ENCODE assay signal across 32 cellular contexts in the genomic region with DNA sequence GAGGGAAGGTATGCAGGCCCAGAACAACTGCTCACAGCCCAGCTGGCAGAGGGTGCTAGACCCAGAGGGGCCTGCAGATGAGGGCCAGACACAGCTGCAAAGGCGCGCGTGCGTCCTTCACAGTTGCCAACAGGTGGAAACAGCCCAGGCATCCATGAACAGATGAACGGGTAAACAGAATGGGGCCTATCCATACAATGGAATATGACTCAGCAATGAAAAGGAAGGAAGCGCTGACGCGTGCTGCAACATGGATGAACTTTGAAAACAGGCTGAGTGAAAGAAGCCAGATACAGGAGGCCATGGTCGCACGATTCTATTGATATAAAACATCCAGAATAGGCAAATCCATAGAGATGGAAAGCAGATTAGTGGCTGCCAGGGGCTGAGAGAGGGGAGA.
"Had no signal": no experiment of that assay in that cellular context is flagged by ENCODE, and none has a peak within 500 bp of the region (broad histone marks: within the 10 kb centered on the region; RNA-seq: fewer than 3 reads in every experiment).

No MANE protein-coding gene starts in this region.

- H3K4me1 Mint-ChIP-seq: activated T-helper 17 cell treated with anti-CD3 and anti-CD28 coated beads, Interleukin-2, amount 50 U/mL, for 72 hours had no signal

- H3K4me3 Mint-ChIP-seq: activated B cell treated with CpG ODN at 0.5 μM for 24 hours; activated CD8-positive, alpha-beta T cell treated with anti-CD3 and anti-CD28 coated beads for 36 hours; activated naive CD4-positive, alpha-beta T cell treated with anti-CD3 and anti-CD28 coated beads for 36 hours; activated naive CD4-positive, alpha-beta T cell treated with anti-CD3 and anti-CD28 coated beads, Interleukin-2, amount 50 U/mL, for 24 hours; activated naive CD8-positive, alpha-beta T cell treated with anti-CD3 and anti-CD28 coated beads for 36 hours; activated naive CD8-positive, alpha-beta T cell treated with anti-CD3 and anti-CD28 coated beads, Interleukin-2, amount 50 U/mL, for 24 hours; activated T-cell treated with anti-CD3 and anti-CD28 coated beads, Interleukin-2, amount 50 U/mL, for 4 hours; activated T-helper 17 cell treated with anti-CD3 and anti-CD28 coated beads, Interleukin-2, amount 50 U/mL, for 72 hours; effector memory CD8-positive, alpha-beta T cell; T-helper 17 cell; T-helper 2 cell treated with Interferon-gamma antibody and Interleukin-4, amounts not matched to agents 5 μg/mL and 100 μg/mL, for 36 hours had no signal

- H3K4me1 ChIP-seq: body of pancreas, gastroesophageal sphincter had no signal

- H3K27me3 Mint-ChIP-seq: activated B cell treated with CpG ODN at 0.5 μM for 24 hours; activated naive CD4-positive, alpha-beta T cell treated with anti-CD3 and anti-CD28 coated beads, Interleukin-2, amount 50 U/mL, for 24 hours; activated naive CD8-positive, alpha-beta T cell treated with anti-CD3 and anti-CD28 coated beads, Interleukin-2, amount 50 U/mL, for 24 hours; activated T-helper 17 cell treated with anti-CD3 and anti-CD28 coated beads, Interleukin-2, amount 50 U/mL, for 72 hours; effector memory CD8-positive, alpha-beta T cell; T-helper 17 cell had no signal

- H3K4me3 ChIP-seq: adrenal gland, body of pancreas, esophagus squamous epithelium, gastroesophageal sphincter had no signal

- H3K36me3 ChIP-seq: adrenal gland, esophagus squamous epithelium, gastroesophageal sphincter, WERI-Rb-1 had no signal

- H3K9me3 Mint-ChIP-seq: activated B cell treated with CpG ODN at 0.5 μM for 24 hours; activated CD8-positive, alpha-beta T cell treated with anti-CD3 and anti-CD28 coated beads for 36 hours; activated naive CD4-positive, alpha-beta T cell treated with anti-CD3 and anti-CD28 coated beads for 36 hours; activated naive CD4-positive, alpha-beta T cell treated with anti-CD3 and anti-CD28 coated beads, Interleukin-2, amount 50 U/mL, for 24 hours; activated naive CD8-positive, alpha-beta T cell treated with anti-CD3 and anti-CD28 coated beads for 36 hours; activated naive CD8-positive, alpha-beta T cell treated with anti-CD3 and anti-CD28 coated beads, Interleukin-2, amount 50 U/mL, for 24 hours; activated T-cell treated with anti-CD3 and anti-CD28 coated beads, Interleukin-2, amount 50 U/mL, for 4 hours; activated T-helper 17 cell treated with anti-CD3 and anti-CD28 coated beads, Interleukin-2, amount 50 U/mL, for 72 hours; effector memory CD8-positive, alpha-beta T cell; T-helper 2 cell treated with Interferon-gamma antibody and Interleukin-4, amounts not matched to agents 5 μg/mL and 100 μg/mL, for 36 hours had no signal

- H3K27ac ChIP-seq: adrenal gland, body of pancreas, epithelial cell of prostate, esophagus squamous epithelium, gastroesophageal sphincter, WERI-Rb-1 had no signal

- H3K9me3 ChIP-seq: adrenal gland, body of pancreas, esophagus squamous epithelium, gastroesophageal sphincter had no signal

- H3K36me3 Mint-ChIP-seq: activated naive CD4-positive, alpha-beta T cell treated with anti-CD3 and anti-CD28 coated beads, Interleukin-2, amount 50 U/mL, for 24 hours; activated naive CD8-positive, alpha-beta T cell treated with anti-CD3 and anti-CD28 coated beads for 36 hours had no signal

- DNase-seq: activated B cell treated with CpG ODN at 0.5 μM for 24 hours; activated CD4-positive, alpha-beta T cell treated with anti-CD3 and anti-CD28 coated beads for 48 hours; activated CD4-positive, alpha-beta T cell treated with anti-CD3 and anti-CD28 coated beads, Interleukin-2, amount 50 U/mL, for 1 hour; activated CD4-positive, alpha-beta T cell treated with anti-CD3 and anti-CD28 coated beads, Interleukin-2, amount 50 U/mL, for 48 hours; activated CD8-positive, alpha-beta T cell treated with anti-CD3 and anti-CD28 coated beads for 36 hours; activated effector memory CD4-positive, alpha-beta T cell treated with Interleukin-2 at 50 U/mL for 16 hours; activated naive CD4-positive, alpha-beta T cell treated with anti-CD3 and anti-CD28 coated beads for 36 hours; activated naive CD8-positive, alpha-beta T cell treated with anti-CD3 and anti-CD28 coated beads for 36 hours; activated naive CD8-positive, alpha-beta T cell treated with anti-CD3 and anti-CD28 coated beads, Interleukin-2, amount 50 U/mL, for 24 hours; activated T-cell treated with anti-CD3 and anti-CD28 coated beads, Interleukin-2, amount 50 U/mL, for 4 hours; adrenal gland; amygdala; aorta; body of pancreas; caudate nucleus; cortex of kidney; effector CD4-positive, alpha-beta T cell; effector memory CD8-positive, alpha-beta T cell; esophagus squamous epithelium; foreskin melanocyte; head of caudate nucleus; T-helper 1 cell; T-helper 17 cell; T1000; WERI-Rb-1 had no signal

- H3K27me3 ChIP-seq: body of pancreas, esophagus squamous epithelium, gastroesophageal sphincter had no signal

- FAIRE-seq: colon had no signal

- H3K27ac Mint-ChIP-seq: activated B cell treated with CpG ODN at 0.5 μM for 24 hours; activated CD8-positive, alpha-beta T cell treated with anti-CD3 and anti-CD28 coated beads for 36 hours; activated naive CD4-positive, alpha-beta T cell treated with anti-CD3 and anti-CD28 coated beads for 36 hours; activated naive CD4-positive, alpha-beta T cell treated with anti-CD3 and anti-CD28 coated beads, Interleukin-2, amount 50 U/mL, for 24 hours; activated naive CD8-positive, alpha-beta T cell treated with anti-CD3 and anti-CD28 coated beads for 36 hours; activated naive CD8-positive, alpha-beta T cell treated with anti-CD3 and anti-CD28 coated beads, Interleukin-2, amount 50 U/mL, for 24 hours; activated T-helper 17 cell treated with anti-CD3 and anti-CD28 coated beads, Interleukin-2, amount 50 U/mL, for 72 hours; effector memory CD8-positive, alpha-beta T cell; T-helper 17 cell; T-helper 2 cell treated with Interferon-gamma antibody and Interleukin-4, amounts not matched to agents 5 μg/mL and 100 μg/mL, for 36 hours had no signal

- ATAC-seq: activated CD4-positive, CD25-positive, alpha-beta regulatory T cell treated with anti-CD3 and anti-CD28 coated beads, Interleukin-2, amount 50 U/mL, for 24 hours; activated CD8-positive, alpha-beta T cell treated with anti-CD3 and anti-CD28 coated beads for 36 hours; activated naive CD8-positive, alpha-beta T cell treated with anti-CD3 and anti-CD28 coated beads, Interleukin-2, amount 50 U/mL, for 24 hours; activated T-cell treated with anti-CD3 and anti-CD28 coated beads, Interleukin-2, amount 50 U/mL, for 4 hours; activated T-helper 17 cell treated with anti-CD3 and anti-CD28 coated beads, Interleukin-2, amount 50 U/mL, for 72 hours; body of pancreas; effector memory CD8-positive, alpha-beta T cell; gastroesophageal sphincter; T-helper 17 cell had no signal
